9 cellular contexts compared by ENCODE assay signal in genomic region chr5:137619191-137619870, GRCh38.
A peak's percentile ranks its signal among the peaks of the same experiment; 100 is the strongest.
DNase-seq lines count a peak whose midpoint lies in the region; ATAC-seq, FAIRE-seq and TF ChIP-seq lines count a peak whose summit lies in the region.
"Had no signal": no experiment of that assay in that cellular context is flagged by ENCODE, and none has a peak within 500 bp of the region (broad histone marks: within the 10 kb centered on the region; RNA-seq: fewer than 3 reads in every experiment).

No MANE protein-coding gene starts in this region.

- no peaks in the 10 kb centered on the region for H3K27me3 ChIP-seq in SJSA1 (replicated peaks)
- H3K27me3 ChIP-seq in tibial artery: no peaks in the 10 kb centered on the region

- POLR2A ChIA-PET in T-cell (lab: Charles Lee): interaction anchor here in 1 of 2 donors (0.6 kb wide), 1 partner anchor 1944 kb away, joined by 4 read pairs; no protein-coding TSS in a partner anchor

- H3K27ac Mint-ChIP-seq in T-cell: no peak overlapping the region

- TF ChIP-seq CTCF in tibial artery (IDR thresholded peaks at IDR 0.05): no peak

- intact Hi-C loops in Right ventricle myocardium inferior (cut with DNase I): no loop called here
- intact Hi-C loops in tibial artery (cut with DNase I; ENCODE audit: low total_unique reads): no loop called here

- H3K9me3 Mint-ChIP-seq in T-cell: no peaks in the 10 kb centered on the region

- H3K36me3 Mint-ChIP-seq in T-cell: peaks cover 29% of the 10 kb centered on the region

- ATAC-seq in Right ventricle myocardium inferior (peak; percentile 38), GM18858 (IDR thresholded peaks at IDR 0.05; ENCODE audit: unreplicated experiment) (no peak), T-cell (replicated peaks in 1 of 4) (no peak)

- H3K9me3 ChIP-seq in SJSA1 (replicated peaks): no peaks in the 10 kb centered on the region
- H3K9me3 ChIP-seq in tibial artery: no peaks in the 10 kb centered on the region

- DNase-seq in HTR-8/SVneo (ENCODE audit: insufficient read length, low spot score) (peak; percentile 63), SJSA1 (ENCODE audit: low read depth in 1 of 2, low spot score in 2 of 2) (peak; percentile 90 to 91), Right ventricle myocardium inferior (ENCODE audit: missing footprints) (peak; percentile 84), tibial artery (peak; percentile 60 to 85), GOT3 (lab: John Stamatoyannopoulos, UW) (no peak), T-cell (no peak)
- DNase-seq: activated T-cell treated with anti-CD3 and anti-CD28 coated beads, Interleukin-2, amount 50 U/mL, for 48 hours; MV-4-11 had no signal

- peak; percentile 85 for FAIRE-seq in HTR-8/SVneo (lab: Jason Lieb, UNC)

- H3K27ac ChIP-seq in SJSA1 (peak overlapping the region; percentile 75), tibial artery (peak overlapping the region; percentile 60 to 69)

- H3K36me3 ChIP-seq in SJSA1: no peaks in the 10 kb centered on the region
- no peaks in the 10 kb centered on the region for H3K36me3 ChIP-seq in tibial artery

- H3K4me3 ChIP-seq in SJSA1: no peak overlapping the region
- H3K4me3 ChIP-seq in tibial artery: no peak overlapping the region

- no peaks in the 10 kb centered on the region for H3K4me1 Mint-ChIP-seq in T-cell

- H3K4me3 Mint-ChIP-seq in T-cell: no peak overlapping the region

- H3K4me1 ChIP-seq in SJSA1 (replicated peaks) (peaks cover 42% of the 10 kb centered on the region), tibial artery (peaks cover 4 to 55% (median 31%) of the 10 kb centered on the region in 4 donors)

- no peaks in the 10 kb centered on the region for H3K27me3 Mint-ChIP-seq in T-cell

- CTCF ChIA-PET in T-cell (lab: Charles Lee): interaction anchor here in 1 of 2 donors (1.0 kb wide), 1 partner anchor 10 kb away, joined by 4 read pairs; no protein-coding TSS in a partner anchor

Comparison
In these comparisons a context has a peak if more than half of its experiments do, and no peak if none do; other contexts are left out.
1. DNase-seq: peak in HTR-8/SVneo (single experiment), SJSA1 (2 of 2), Right ventricle myocardium inferior (single experiment) and tibial artery (2 of 2); none in GOT3 (single experiment) and T-cell (0 of 34).